8 cellular contexts compared by ENCODE assay signal in the genomic region with DNA sequence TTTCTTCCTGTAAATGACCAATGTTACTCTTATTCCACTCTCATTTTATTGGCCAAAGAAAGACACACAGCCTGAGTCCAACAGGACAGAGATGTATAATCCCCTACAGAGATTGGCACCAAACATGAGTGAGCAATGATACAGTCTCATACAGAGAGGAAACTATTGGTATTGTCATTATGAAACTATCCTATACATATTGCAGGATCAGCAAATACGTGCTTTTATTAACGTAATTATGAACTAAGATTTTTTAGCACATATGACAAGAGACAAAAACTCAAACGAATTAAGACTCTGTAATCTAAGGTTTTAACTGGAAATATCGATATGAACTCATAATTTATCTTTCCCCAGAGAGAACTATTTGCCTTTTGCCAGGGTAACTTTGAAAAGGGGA.
"Had no signal": no experiment of that assay in that cellular context is flagged by ENCODE, and none has a peak within 500 bp of the region (broad histone marks: within the 10 kb centered on the region; RNA-seq: fewer than 3 reads in every experiment).

No MANE protein-coding gene starts in this region.

- H3K9ac ChIP-seq: KMS-11 had no signal

- H3K4me2 ChIP-seq: GM23338, KMS-11 had no signal

- DNase-seq: H9, HCEC 1CT, Karpas-422 had no signal

- H2AFZ ChIP-seq: GM23338 had no signal

- FAIRE-seq: H1, H54 had no signal

- ATAC-seq: GM23338 had no signal

- H3K27ac ChIP-seq: HL-60, KMS-11 had no signal

- H3K4me3 ChIP-seq: GM23338 had no signal
